ENCODE assay signal across 9 cellular contexts in the genomic region with DNA sequence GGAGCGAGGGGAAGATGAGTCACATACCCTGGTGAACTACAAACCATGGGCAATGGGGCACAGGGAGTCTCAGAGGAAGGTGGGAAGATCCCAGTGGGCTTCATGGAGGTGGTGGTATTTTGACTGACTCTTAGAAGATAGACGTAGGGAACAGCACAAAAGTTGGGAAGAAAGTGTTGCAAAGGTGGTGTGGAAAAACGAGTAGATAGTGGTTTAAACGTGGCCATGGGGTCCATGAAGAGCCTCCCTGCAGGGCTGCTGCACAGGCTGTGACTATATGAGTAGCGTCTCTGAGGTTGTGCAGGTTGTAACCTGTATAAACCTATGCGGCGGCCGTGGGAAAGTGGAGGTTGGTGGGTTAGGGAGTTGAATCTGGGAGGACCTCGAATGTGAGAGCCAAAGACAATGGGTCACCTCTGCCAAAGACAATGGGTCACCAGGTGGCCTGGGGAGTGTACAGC. TPM values are rescaled to one million over a fixed set of nuclear protein-coding genes. Genes with fewer than 3 reads are reported as not detected.
DNase-seq lines count a peak whose midpoint lies in the region; ATAC-seq and TF ChIP-seq lines count a peak whose summit lies in the region.
"Had no signal": no experiment of that assay in that cellular context is flagged by ENCODE, and none has a peak within 500 bp of the region (broad histone marks: within the 10 kb centered on the region; RNA-seq: fewer than 3 reads in every experiment).

No MANE protein-coding gene starts in this region.

- H3K9ac ChIP-seq in BLaER1 = no peak overlapping the region
- H3K9ac ChIP-seq in MM.1S (ENCODE audit: low read length) = no peak overlapping the region
- H3K9ac ChIP-seq in colonic mucosa (ENCODE audit: low read depth in 2 of 2, low read length in 2 of 2) = no peak overlapping the region
- H3K9ac ChIP-seq in rectal smooth muscle tissue (ENCODE audit: low read length) = no peak overlapping the region

- H3F3A ChIP-seq in MM.1S (ENCODE audit: insufficient read depth, low read length) = no peaks in the 10 kb centered on the region

- H3K36me3 ChIP-seq in BLaER1 = no peaks in the 10 kb centered on the region
- H3K36me3 ChIP-seq in MM.1S (replicated peaks; ENCODE audit: insufficient read depth, low read length) = no peaks in the 10 kb centered on the region
- H3K36me3 ChIP-seq in colonic mucosa = no peaks in the 10 kb centered on the region
- H3K36me3 ChIP-seq in rectal smooth muscle tissue (ENCODE audit: control insufficient read depth, insufficient read depth, low read length) = no peaks in the 10 kb centered on the region
- H3K36me3 ChIP-seq: prostate gland had no signal

- no peaks in the 10 kb centered on the region for H3K27me3 ChIP-seq in BLaER1
- H3K27me3 ChIP-seq in MM.1S (replicated peaks; ENCODE audit: insufficient read depth, low read length) = peaks cover 31% of the 10 kb centered on the region
- no peaks in the 10 kb centered on the region for H3K27me3 ChIP-seq in colonic mucosa
- H3K27me3 ChIP-seq in rectal smooth muscle tissue (ENCODE audit: control insufficient read depth, insufficient read depth, low read length) = peaks cover 5% of the 10 kb centered on the region

- intact Hi-C loops in colonic mucosa (cut with DNase I) = no loop called here

- no peak for TF ChIP-seq CTCF in MM.1S (IDR thresholded peaks at IDR 0.05; ENCODE audit: low read length)
- TF ChIP-seq CTCF in colonic mucosa (IDR thresholded peaks at IDR 0.05) = no peak

- ATAC-seq in GM21390 (IDR thresholded peaks at IDR 0.05; ENCODE audit: unreplicated experiment) = no peak

- H3K4me3 ChIP-seq in BLaER1 (no peak overlapping the region), MM.1S (ENCODE audit: low read length) (no peak overlapping the region), colonic mucosa (no peak overlapping the region), rectal smooth muscle tissue (ENCODE audit: low read length) (no peak overlapping the region)
- H3K4me3 ChIP-seq: prostate gland had no signal

- no peaks in the 10 kb centered on the region for H3K79me2 ChIP-seq in MM.1S (ENCODE audit: low read length)

- no peaks in the 10 kb centered on the region for H4K20me1 ChIP-seq in BLaER1
- no peaks in the 10 kb centered on the region for H4K20me1 ChIP-seq in MM.1S (ENCODE audit: insufficient read depth, low read length)

- H3K4me1 ChIP-seq in BLaER1 = peaks cover 68% of the 10 kb centered on the region
- H3K4me1 ChIP-seq in MM.1S (ENCODE audit: low read length) = peaks cover 9% of the 10 kb centered on the region; the same call in 1 of the 2 replicates
- H3K4me1 ChIP-seq in colonic mucosa = no peaks in the 10 kb centered on the region
- peaks cover 11% of the 10 kb centered on the region for H3K4me1 ChIP-seq in rectal smooth muscle tissue (ENCODE audit: control insufficient read depth, insufficient read depth, low read length)
- H3K4me1 ChIP-seq: prostate gland had no signal

- H2AFZ ChIP-seq in MM.1S (ENCODE audit: low read length) = peak overlapping the region; percentile 38; the same call in 1 of the 2 replicates

- no peaks in the 10 kb centered on the region for H3K9me2 ChIP-seq in MM.1S (replicated peaks; ENCODE audit: insufficient read depth, low read length)

- DNase-seq in MM.1S (no peak), colonic mucosa (no peak), T1000 (lab: John Stamatoyannopoulos, UW) (no peak), NCI-H1092 (lab: John Stamatoyannopoulos, UW) (no peak), activated gamma-delta T cell (lab: John Stamatoyannopoulos, UW) (no peak)

- no peaks in the 10 kb centered on the region for H3K9me3 ChIP-seq in BLaER1
- H3K9me3 ChIP-seq in MM.1S (replicated peaks; ENCODE audit: insufficient read depth, low read length) = no peaks in the 10 kb centered on the region
- no peaks in the 10 kb centered on the region for H3K9me3 ChIP-seq in colonic mucosa
- H3K9me3 ChIP-seq: prostate gland had no signal

- H3K27ac ChIP-seq in BLaER1 = no peak overlapping the region
- H3K27ac ChIP-seq in MM.1S (ENCODE audit: low read length) = no peak overlapping the region
- peak overlapping the region; percentile 11 for H3K27ac ChIP-seq in colonic mucosa
- peak overlapping the region; percentile 29 for H3K27ac ChIP-seq in rectal smooth muscle tissue (ENCODE audit: low read depth, low read length)

- peak overlapping the region; percentile 59 for H3K4me2 ChIP-seq in BLaER1
- peak overlapping the region; percentile 54; the same call in 1 of the 2 replicates for H3K4me2 ChIP-seq in MM.1S (ENCODE audit: low read depth, low read length)

RNA-seq across cellular contexts. Expression of gene LZTS2, which starts 13.8 kb away (rescaled TPM):
- total RNA-seq in colonic mucosa = 10 to 100 TPM; 30.8 to 36.5 TPM

RNA-seq across cellular contexts. Expression of gene PDZD7, which starts 17.5 kb away (rescaled TPM):
- under 1 TPM; 0.19 to 0.42 TPM for total RNA-seq in colonic mucosa

RNA-seq across cellular contexts. Expression of gene SFXN3, which starts 17.6 kb away (rescaled TPM):
- 10 to 100 TPM in 1 of 2 donors, 1 to 10 TPM in 1; 8.8 to 18.1 TPM for total RNA-seq in colonic mucosa

RNA-seq across cellular contexts. Expression of gene TWNK, which starts 26.1 kb away (rescaled TPM):
- total RNA-seq in colonic mucosa = 10 to 100 TPM in 1 of 2 donors, 1 to 10 TPM in 1; 4.6 to 11.4 TPM

RNA-seq across cellular contexts. Expression of gene MRPL43, which starts 26.1 kb away (rescaled TPM):
- 100 to 1,000 TPM in 1 of 2 donors, 10 to 100 TPM in 1; 71.5 to 105 TPM for total RNA-seq in colonic mucosa

Comparison
In these comparisons a context has a peak if more than half of its experiments do, and no peak if none do; other contexts are left out.
1. H3K27ac ChIP-seq: peak in colonic mucosa (single experiment) and rectal smooth muscle tissue (single experiment); none in BLaER1 (single experiment) and MM.1S (single experiment).